9 cellular contexts compared by ENCODE assay signal in genomic region chr19:751501-752341, GRCh38. TPM values are rescaled to one million over a fixed set of nuclear protein-coding genes. Genes with fewer than 3 reads are reported as not detected.
DNase-seq lines count a peak whose midpoint lies in the region; ATAC-seq and TF ChIP-seq lines count a peak whose summit lies in the region.
"Had no signal": no experiment of that assay in that cellular context is flagged by ENCODE, and none has a peak within 500 bp of the region (broad histone marks: within the 10 kb centered on the region; RNA-seq: fewer than 3 reads in every experiment).

No MANE protein-coding gene starts in this region.

- no peak for TF ChIP-seq CTCF in RWPE2 (IDR thresholded peaks at IDR 0.05; ENCODE audit: poor library complexity, severe bottlenecking)
- TF ChIP-seq CTCF in fibroblast of the aortic adventitia (IDR thresholded peaks at IDR 0.05; ENCODE audit: insufficient read depth, low read length), result no peak
- TF ChIP-seq CTCF in sigmoid colon (IDR thresholded peaks at IDR 0.05), result no peak

- H3K27ac Mint-ChIP-seq in activated T-helper 2 cell treated with anti-CD3 and anti-CD28 coated beads, Interferon-gamma antibody, Interleukin-2, Interleukin-4, amounts not matched to agents 10 μg/mL and 5 μg/mL and 100 μg/mL, durations not matched to agents 14 hours and 24 hours and 36 hours, result no peak overlapping the region

- H3K27ac ChIP-seq in RWPE2 (ENCODE audit: poor library complexity, severe bottlenecking), result peak overlapping the region; percentile 99
- peak overlapping the region; percentile 10 to 64 (median 58) for H3K27ac ChIP-seq in sigmoid colon

- H3K4me3 Mint-ChIP-seq in activated T-helper 2 cell treated with anti-CD3 and anti-CD28 coated beads, Interferon-gamma antibody, Interleukin-2, Interleukin-4, amounts not matched to agents 10 μg/mL and 5 μg/mL and 100 μg/mL, durations not matched to agents 14 hours and 24 hours and 36 hours (ENCODE audit: low read depth), result no peak overlapping the region

- H3K9me3 ChIP-seq in RWPE2 (ENCODE audit: severe bottlenecking) (peaks cover 5% of the 10 kb centered on the region), sigmoid colon (peaks cover 0 to 5% (median 4%) of the 10 kb centered on the region in 4 donors)

- TF ChIP-seq EP300 in sigmoid colon (IDR thresholded peaks at IDR 0.05), result no peak

- no peaks in the 10 kb centered on the region for H3K4me1 Mint-ChIP-seq in activated T-helper 2 cell treated with anti-CD3 and anti-CD28 coated beads, Interferon-gamma antibody, Interleukin-2, Interleukin-4, amounts not matched to agents 10 μg/mL and 5 μg/mL and 100 μg/mL, durations not matched to agents 14 hours and 24 hours and 36 hours (ENCODE audit: low read depth)

- H3K27me3 Mint-ChIP-seq in activated T-helper 2 cell treated with anti-CD3 and anti-CD28 coated beads, Interferon-gamma antibody, Interleukin-2, Interleukin-4, amounts not matched to agents 10 μg/mL and 5 μg/mL and 100 μg/mL, durations not matched to agents 14 hours and 24 hours and 36 hours (ENCODE audit: low read depth), result no peaks in the 10 kb centered on the region

- peaks cover 10% of the 10 kb centered on the region for H3K4me1 ChIP-seq in RWPE2 (ENCODE audit: insufficient read depth, poor library complexity, severe bottlenecking)
- H3K4me1 ChIP-seq in sigmoid colon, result no peaks in the 10 kb centered on the region

- WGBS in sigmoid colon, 2 donors, result 10 to 57% methylated on average over 30 of the region's 30 CpGs

- H3K4me3 ChIP-seq in H7 (ENCODE audit: insufficient read depth, low read depth, low read length) (no peak overlapping the region), RWPE2 (ENCODE audit: severe bottlenecking) (peak overlapping the region; percentile 62), fibroblast of the aortic adventitia (ENCODE audit: low read depth, low read length) (no peak overlapping the region), sigmoid colon (peak overlapping the region in 1 of 4 donors; percentile 12)

- DNase-seq in H7 (peak; percentile 81), RWPE2 (ENCODE audit: low spot score) (no peak), fibroblast of the aortic adventitia (ENCODE audit: low read depth) (peak; percentile 81), sigmoid colon (no peak), NCI-H2107 treated with DMSO at 0.1 percent for 48 hours (lab: John Stamatoyannopoulos, UW; ENCODE audit: unreplicated experiment) (no peak), OCI-M1 (lab: John Stamatoyannopoulos, UW) (no peak), ecto neural progenitor cell (ENCODE audit: low spot score) (no peak)
- DNase-seq in activated T-helper 2 cell treated with anti-CD3 and anti-CD28 coated beads, Interferon-gamma antibody, Interleukin-2, Interleukin-4, amounts not matched to agents 10 μg/mL and 5 μg/mL and 100 μg/mL, durations not matched to agents 14 hours and 24 hours and 36 hours (ENCODE audit: low spot score), result no peak
- DNase-seq: activated CD8-positive, alpha-beta memory T cell treated with anti-CD3 and anti-CD28 coated beads, Interleukin-2, amount 50 U/mL, for 4 hours had no signal

- peak in 1 of 2 donors; percentile 42 for TF ChIP-seq POLR2A in sigmoid colon (IDR thresholded peaks at IDR 0.05)

- peak; percentile 74 for ATAC-seq in RWPE2 (ENCODE audit: low read depth)

- no peaks in the 10 kb centered on the region for H3K36me3 ChIP-seq in H7 (replicated peaks; ENCODE audit: control insufficient read depth, insufficient read depth, low read length)
- peaks cover 28% of the 10 kb centered on the region for H3K36me3 ChIP-seq in RWPE2 (ENCODE audit: low read depth)
- H3K36me3 ChIP-seq in sigmoid colon, result peaks cover 0 to 11% (median 4%) of the 10 kb centered on the region in 4 donors

- no peaks in the 10 kb centered on the region for H3K27me3 ChIP-seq in H7 (ENCODE audit: control insufficient read depth, insufficient read depth, low read length)
- no peaks in the 10 kb centered on the region for H3K27me3 ChIP-seq in RWPE2 (ENCODE audit: insufficient read depth, poor library complexity, severe bottlenecking)
- H3K27me3 ChIP-seq in sigmoid colon, result peaks cover 0 to 27% (median 7%) of the 10 kb centered on the region in 3 donors

- H3K9me3 Mint-ChIP-seq in activated T-helper 2 cell treated with anti-CD3 and anti-CD28 coated beads, Interferon-gamma antibody, Interleukin-2, Interleukin-4, amounts not matched to agents 10 μg/mL and 5 μg/mL and 100 μg/mL, durations not matched to agents 14 hours and 24 hours and 36 hours, result no peaks in the 10 kb centered on the region

- intact Hi-C loops in sigmoid colon (cut with DNase I), result no loop called here
- intact Hi-C loops in activated T-helper 2 cell treated with anti-CD3 and anti-CD28 coated beads, Interferon-gamma antibody, Interleukin-2, Interleukin-4, amounts not matched to agents 10 μg/mL and 5 μg/mL and 100 μg/mL, durations not matched to agents 14 hours and 24 hours and 36 hours (cut with micrococcal nuclease), result no loop called here

- no peaks in the 10 kb centered on the region for H3K36me3 Mint-ChIP-seq in activated T-helper 2 cell treated with anti-CD3 and anti-CD28 coated beads, Interferon-gamma antibody, Interleukin-2, Interleukin-4, amounts not matched to agents 10 μg/mL and 5 μg/mL and 100 μg/mL, durations not matched to agents 14 hours and 24 hours and 36 hours (ENCODE audit: low read depth)

RNA-seq across cellular contexts. Expression of gene MISP, which starts 0.8 kb away (rescaled TPM):
- total RNA-seq in H7 (2014; rRNA removed; shearing (Covaris generic)), result 0.11 and 0.31 TPM in 2 replicates
- total RNA-seq in fibroblast of the aortic adventitia (ENCODE audit: low replicate concordance) (0.09 TPM in 1 of 2 replicates, not detected in the other), sigmoid colon (under 1 TPM in 1 of 4 donors, not detected in 3; 0.36 TPM)
- 100 to 1,000 TPM; 266 to 456 (median 311) TPM for polyA plus RNA-seq in sigmoid colon
- total RNA-seq in activated T-helper 2 cell treated with anti-CD3 and anti-CD28 coated beads, Interferon-gamma antibody, Interleukin-2, Interleukin-4, amounts not matched to agents 10 μg/mL and 5 μg/mL and 100 μg/mL, durations not matched to agents 14 hours and 24 hours and 36 hours, result not detected in 2 replicates

RNA-seq across cellular contexts. Expression of gene PALM, which starts 43.0 kb away (rescaled TPM):
- 28.7 and 34.6 TPM in 2 replicates for total RNA-seq in H7 (2014; rRNA removed; shearing (Covaris generic))
- total RNA-seq in fibroblast of the aortic adventitia (ENCODE audit: low replicate concordance) (5.7 and 198 TPM in 2 replicates), sigmoid colon (10 to 100 TPM; 30.4 to 91.4 (median 35.9) TPM)
- polyA plus RNA-seq in sigmoid colon, result 10 to 100 TPM in 2 of 3 donors, 1 to 10 TPM in 1; 3.0 to 21.0 (median 12.5) TPM
- total RNA-seq in activated T-helper 2 cell treated with anti-CD3 and anti-CD28 coated beads, Interferon-gamma antibody, Interleukin-2, Interleukin-4, amounts not matched to agents 10 μg/mL and 5 μg/mL and 100 μg/mL, durations not matched to agents 14 hours and 24 hours and 36 hours, result not detected in 2 replicates

RNA-seq across cellular contexts. Expression of gene PTBP1, which starts 45.5 kb away (rescaled TPM):
- total RNA-seq in H7 (2014; rRNA removed; shearing (Covaris generic)), result 460 and 481 TPM in 2 replicates
- total RNA-seq in fibroblast of the aortic adventitia (ENCODE audit: low replicate concordance) (30.9 and 121 TPM in 2 replicates), sigmoid colon (10 to 100 TPM; 53.8 to 94.5 (median 71.7) TPM)
- polyA plus RNA-seq in sigmoid colon, result 100 to 1,000 TPM in 2 of 3 donors, 10 to 100 TPM in 1; 78.7 to 154 (median 101) TPM
- 735 and 739 TPM in 2 replicates for total RNA-seq in activated T-helper 2 cell treated with anti-CD3 and anti-CD28 coated beads, Interferon-gamma antibody, Interleukin-2, Interleukin-4, amounts not matched to agents 10 μg/mL and 5 μg/mL and 100 μg/mL, durations not matched to agents 14 hours and 24 hours and 36 hours

RNA-seq across cellular contexts. Expression of gene PRSS57, which starts 56.5 kb away (rescaled TPM):
- total RNA-seq in H7 (2014; rRNA removed; shearing (Covaris generic)), result not detected in 2 replicates
- not detected in 2 replicates for total RNA-seq in fibroblast of the aortic adventitia (ENCODE audit: low replicate concordance)
- total RNA-seq in sigmoid colon, result not detected
- polyA plus RNA-seq in sigmoid colon, result under 1 TPM in 1 of 3 donors, not detected in 2; 0.15 TPM
- not detected in 2 replicates for total RNA-seq in activated T-helper 2 cell treated with anti-CD3 and anti-CD28 coated beads, Interferon-gamma antibody, Interleukin-2, Interleukin-4, amounts not matched to agents 10 μg/mL and 5 μg/mL and 100 μg/mL, durations not matched to agents 14 hours and 24 hours and 36 hours

Comparison
In these comparisons a context has a peak if more than half of its experiments do, and no peak if none do; other contexts are left out.
1. DNase-seq: peak in H7 (single experiment) and fibroblast of the aortic adventitia (single experiment); none in RWPE2 (single experiment), sigmoid colon (single experiment), NCI-H2107 treated with DMSO at 0.1 percent for 48 hours (single experiment), OCI-M1 (single experiment), ecto neural progenitor cell (single experiment) and activated T-helper 2 cell treated with anti-CD3 and anti-CD28 coated beads, Interferon-gamma antibody, Interleukin-2, Interleukin-4, amounts not matched to agents 10 μg/mL and 5 μg/mL and 100 μg/mL, durations not matched to agents 14 hours and 24 hours and 36 hours (single experiment).